ENCODE assay signal across 8 cellular contexts in the genomic region with DNA sequence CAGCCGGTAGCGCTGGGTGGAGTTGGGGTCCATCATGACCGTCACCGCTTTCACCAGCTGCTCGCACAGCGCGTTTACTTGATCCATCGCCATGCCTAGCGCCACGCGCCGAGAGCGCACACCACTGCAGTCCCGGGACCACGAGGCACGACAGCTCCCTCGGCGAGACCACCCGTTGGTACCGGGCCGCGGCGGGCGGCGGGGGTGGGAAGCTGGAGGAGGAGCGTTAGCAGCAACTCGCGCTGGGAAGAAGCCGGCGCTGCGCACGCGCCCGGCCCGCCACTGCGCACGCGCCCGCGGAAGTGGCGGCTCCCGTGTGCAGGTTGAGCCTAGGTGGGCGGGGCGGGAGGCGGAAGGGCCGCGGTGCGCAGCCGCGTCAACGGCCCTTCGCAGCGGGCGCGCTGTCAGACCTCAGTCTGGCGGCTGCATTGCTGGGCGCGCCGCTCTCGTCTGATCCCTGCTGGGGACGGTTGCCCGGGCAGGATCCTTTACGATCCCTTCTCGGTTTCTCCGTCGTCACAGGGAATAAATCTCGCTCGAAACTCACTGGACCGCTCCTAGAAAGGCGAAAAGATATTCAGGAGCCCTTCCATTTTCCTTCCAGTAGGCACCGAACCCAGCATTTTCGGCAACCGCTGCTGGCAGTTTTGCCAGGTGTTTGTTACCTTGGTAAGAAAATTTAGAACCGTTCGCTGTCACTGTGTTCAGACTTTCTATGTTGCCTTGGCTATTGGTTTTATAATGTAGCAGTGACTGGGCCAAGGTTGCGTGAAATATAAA. TPM values are rescaled to one million over a fixed set of nuclear protein-coding genes. Genes with fewer than 3 reads are reported as not detected.
DNase-seq lines count a peak whose midpoint lies in the region; ATAC-seq lines count a peak whose summit lies in the region.

POLH (plus strand) TSS at position 414 of the 780 bp plus-strand sequence. CDS start 6,135 bp downstream, outside the sequence.
XPO5 (minus strand) TSS at position 267 of the 780 bp plus-strand sequence; CDS start at position 93, 174 bp downstream.

- CTCF ChIA-PET in activated CD8-positive, alpha-beta memory T cell treated with anti-CD3 and anti-CD28 coated beads for 36 hours (lab: Charles Lee), result interaction anchor here (0.6 to 1.6 kb wide), 4 partner anchors 35 to 561 kb away, joined by 3 read pairs; partner anchors contain the start of genes POLR1C and YIPF3

- H3K27me3 ChIP-seq in effector memory CD4-positive, alpha-beta T cell (replicated peaks; ENCODE audit: control insufficient read depth, insufficient read depth, low read length, poor library complexity, severe bottlenecking), result no peaks in the 10 kb centered on the region

- peak within 1 kb of the TSS; percentile 91 for H3K4me3 ChIP-seq in effector memory CD4-positive, alpha-beta T cell (ENCODE audit: insufficient read depth, low read depth, low read length, poor library complexity, severe bottlenecking)

- no peaks in the 10 kb centered on the region for H3K9me3 ChIP-seq in effector memory CD4-positive, alpha-beta T cell (ENCODE audit: control insufficient read depth, low read length)

- ATAC-seq in GM21360 (IDR thresholded peaks at IDR 0.05; ENCODE audit: unreplicated experiment), result peak; percentile 91

- peak within 1 kb of the TSS; percentile 78 for H3K27ac ChIP-seq in effector memory CD4-positive, alpha-beta T cell (ENCODE audit: insufficient read depth, low read length, poor library complexity, severe bottlenecking)

- H3K4me1 ChIP-seq in effector memory CD4-positive, alpha-beta T cell (ENCODE audit: control insufficient read depth, insufficient read depth, low read length, poor library complexity, severe bottlenecking), result peaks cover 12% of the 10 kb centered on the region

- peaks cover 6% of the 10 kb centered on the region for H3K36me3 ChIP-seq in effector memory CD4-positive, alpha-beta T cell (ENCODE audit: control insufficient read depth, insufficient read depth, low read length)

- DNase-seq in COLO668 (lab: John Stamatoyannopoulos, UW; ENCODE audit: unreplicated experiment), result peak; percentile 93
- peak; percentile 94 for DNase-seq in HT1080 (ENCODE audit: low read depth)
- peak; percentile 90 to 97 for DNase-seq in NOMO-1 (lab: John Stamatoyannopoulos, UW; ENCODE audit: unreplicated experiment in 2 of 2)
- DNase-seq in effector memory CD4-positive, alpha-beta T cell, result peak; percentile 85 to 88 (median 86)
- peak; percentile 91 for DNase-seq in medulla oblongata (ENCODE audit: extremely low spot score)
- peak; percentile 78 to 91 (median 84) for DNase-seq in stimulated activated CD4-positive, alpha-beta T cell treated with anti-CD3 and anti-CD28 coated beads, TNF-alpha, amount 100 ng/mL, for 48 hours (ENCODE audit: low read depth in 3 of 3)

- POLR2A ChIA-PET in activated CD8-positive, alpha-beta memory T cell treated with anti-CD3 and anti-CD28 coated beads for 36 hours (lab: Charles Lee), result interaction anchor here (0.6 to 1.7 kb wide), 3 partner anchors 20 to 648 kb away, joined by 3 to 8 read pairs (median 3); partner anchors contain the start of gene GTPBP2

RNA-seq across cellular contexts. Expression of gene POLH, which starts in this region (rescaled TPM):
- total RNA-seq in HT1080 (2014; rRNA removed; shearing (Covaris generic)), result 25.9 and 29.1 TPM in 2 replicates
- polyA plus RNA-seq in HT1080 (2015; cell fraction: cytosol; rRNA removed), result 25.5 and 27.2 TPM in 2 replicates
- 52.8 and 61.2 TPM in 2 replicates for polyA plus RNA-seq in HT1080 (2015; cell fraction: nucleus; rRNA removed)
- total RNA-seq in activated CD8-positive, alpha-beta memory T cell treated with anti-CD3 and anti-CD28 coated beads for 36 hours, result 10 to 100 TPM; 35.3 to 37.0 TPM

RNA-seq across cellular contexts. Expression of gene XPO5, which starts in this region (rescaled TPM):
- 38.9 and 70.7 TPM in 2 replicates for total RNA-seq in HT1080 (2014; rRNA removed; shearing (Covaris generic))
- 27.9 and 36.5 TPM in 2 replicates for polyA plus RNA-seq in HT1080 (2015; cell fraction: cytosol; rRNA removed)
- 108 TPM in 2 replicates for polyA plus RNA-seq in HT1080 (2015; cell fraction: nucleus; rRNA removed)
- total RNA-seq in activated CD8-positive, alpha-beta memory T cell treated with anti-CD3 and anti-CD28 coated beads for 36 hours, result 100 to 1,000 TPM; 122 to 126 TPM

Comparison
In these comparisons a context has a peak if more than half of its experiments do, and no peak if none do; other contexts are left out.
1. Peak in every context shown above with its lines: DNase-seq, ATAC-seq, H3K4me3 ChIP-seq and H3K27ac ChIP-seq.